Comparison of ENCODE assay signal across 29 cellular contexts in the genomic region with DNA sequence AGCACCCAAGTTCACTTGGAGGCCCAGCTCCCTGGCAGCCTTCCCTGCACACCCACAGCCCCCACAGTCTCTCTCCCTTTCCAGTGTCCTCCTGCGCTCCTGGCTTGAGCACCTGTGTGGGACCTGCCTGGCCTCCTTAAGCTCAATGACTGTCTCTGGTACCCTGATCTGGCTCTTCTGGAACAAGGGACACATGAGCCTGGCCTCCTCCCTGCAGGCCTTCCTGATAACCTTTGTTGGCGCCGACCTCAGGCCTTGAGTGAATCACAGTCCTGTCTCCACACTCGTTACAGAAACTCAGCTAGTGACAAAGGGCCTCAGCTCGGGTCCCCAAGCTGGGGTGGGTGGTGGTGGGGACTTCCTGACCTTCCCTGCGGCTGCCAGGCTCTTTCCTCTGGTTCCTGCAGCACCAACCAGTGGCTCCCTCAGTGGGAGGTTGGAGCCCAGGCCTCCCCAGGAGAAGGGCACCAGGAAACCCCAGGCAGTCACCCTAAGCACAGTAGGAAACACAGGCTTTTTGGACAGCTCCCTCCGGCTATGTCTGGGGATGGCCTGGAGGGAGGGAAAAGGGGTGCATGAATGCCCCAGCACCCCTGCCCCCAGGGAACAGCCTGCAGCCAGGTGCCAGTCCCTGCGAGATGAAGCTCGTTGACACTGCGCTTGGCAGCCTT.
DNase-seq lines count a peak whose midpoint lies in the region; ATAC-seq and TF ChIP-seq lines count a peak whose summit lies in the region.
"Had no signal": no experiment of that assay in that cellular context is flagged by ENCODE, and none has a peak within 500 bp of the region (broad histone marks: within the 10 kb centered on the region; RNA-seq: fewer than 3 reads in every experiment).

No MANE protein-coding gene starts in this region.

- peak overlapping the region; percentile 30 to 78 for H3K27ac Mint-ChIP-seq in stimulated activated naive CD8-positive, alpha-beta T cell treated with anti-CD3 and anti-CD28 coated beads, Interleukin-15, amount 100 ng/mL, for 72 hours
- peak overlapping the region; percentile 81 for H3K27ac Mint-ChIP-seq in neural crest cell (ENCODE audit: unreplicated experiment)
- H3K27ac Mint-ChIP-seq: activated CD4-positive, alpha-beta memory T cell treated with anti-CD3 and anti-CD28 coated beads for 36 hours; CD8-positive, alpha-beta T cell; T-helper 17 cell had no signal

- no TSS peak for BruUV-seq in mammary epithelial cell (replicated peaks; lab: Mats Ljungman, UMichigan)

- H3K79me2 ChIP-seq in mammary epithelial cell (ENCODE audit: insufficient read depth, low read length) = peaks cover 45% of the 10 kb centered on the region

- H3K9me3 Mint-ChIP-seq in stimulated activated naive CD8-positive, alpha-beta T cell treated with anti-CD3 and anti-CD28 coated beads, Interleukin-15, amount 100 ng/mL, for 72 hours = no peaks in the 10 kb centered on the region
- H3K9me3 Mint-ChIP-seq in neural crest cell = no peaks in the 10 kb centered on the region
- H3K9me3 Mint-ChIP-seq: activated CD4-positive, alpha-beta memory T cell treated with anti-CD3 and anti-CD28 coated beads for 36 hours; CD8-positive, alpha-beta T cell; naive thymus-derived CD8-positive, alpha-beta T cell had no signal

- in situ Hi-C loops in mammary epithelial cell (cut with MboI; ENCODE audit: low sequenced_read_pairs in 2 of 2) = no loop called here

- DNase-seq in stimulated activated naive CD8-positive, alpha-beta T cell treated with anti-CD3 and anti-CD28 coated beads, Interleukin-15, amount 100 ng/mL, for 72 hours = no peak
- DNase-seq in stimulated activated naive CD8-positive, alpha-beta T cell treated with anti-CD3 and anti-CD28 coated beads, Interleukin-15, Interleukin-2, amounts not matched to agents 100 U/mL and 50 U/mL, for 24 hours = no peak
- DNase-seq in mammary epithelial cell = no peak
- DNase-seq in neural crest cell (ENCODE audit: low read depth, low spot score) = no peak
- no peak for DNase-seq in esophagus squamous epithelium (lab: John Stamatoyannopoulos, UW)
- no peak for DNase-seq in upper lobe of right lung
- DNase-seq in GM10266 (ENCODE audit: extremely low spot score) = no peak
- DNase-seq: activated CD4-positive, alpha-beta memory T cell treated with anti-CD3 and anti-CD28 coated beads for 36 hours; activated CD4-positive, alpha-beta T cell treated with anti-CD3 and anti-CD28 coated beads for 1 hour; activated CD8-positive, alpha-beta memory T cell treated with anti-CD3 and anti-CD28 coated beads, Interleukin-2, amount 50 U/mL, for 4 hours; activated naive CD4-positive, alpha-beta T cell; body of pancreas; CD8-positive, alpha-beta T cell; DMS 273 treated with DMSO at 0.1 percent for 48 hours; foreskin fibroblast; GOT3; head of caudate nucleus; naive thymus-derived CD8-positive, alpha-beta T cell; NCI-H1417 treated with DMSO at 0.1 percent for 48 hours; NCI-H2029 treated with DMSO at 0.1 percent for 48 hours; NCI-H526; occipital lobe; OCI-M1; sigmoid colon; stimulated activated CD4-positive, alpha-beta T cell treated with anti-CD3 and anti-CD28 coated beads, Interleukin-12 subunit alpha, Interleukin-12 subunit beta, amount 100 ng/mL, for 4 hours; stimulated activated CD4-positive, alpha-beta T cell treated with anti-CD3 and anti-CD28 coated beads, Interleukin-2, amount 100 ng/mL, for 48 hours; T-helper 17 cell; upper lobe of left lung had no signal

- H3K4me1 ChIP-seq in mammary epithelial cell (ENCODE audit: insufficient read depth, low read length) = peaks cover 37% of the 10 kb centered on the region
- peaks cover 0 to 9% (median 0%) of the 10 kb centered on the region in 3 donors for H3K4me1 ChIP-seq in esophagus squamous epithelium
- no peaks in the 10 kb centered on the region for H3K4me1 ChIP-seq in upper lobe of right lung
- H3K4me1 ChIP-seq: body of pancreas, sigmoid colon, upper lobe of left lung had no signal

- H3K36me3 ChIP-seq in mammary epithelial cell (ENCODE audit: insufficient read depth, low read length) (peaks cover 14% of the 10 kb centered on the region), esophagus squamous epithelium (peaks cover 0 to 93% (median 0%) of the 10 kb centered on the region in 3 donors), upper lobe of right lung (no peaks in the 10 kb centered on the region)
- H3K36me3 ChIP-seq: sigmoid colon, upper lobe of left lung had no signal

- peaks cover 6% of the 10 kb centered on the region for H3K4me1 Mint-ChIP-seq in stimulated activated naive CD8-positive, alpha-beta T cell treated with anti-CD3 and anti-CD28 coated beads, Interleukin-15, amount 100 ng/mL, for 72 hours
- peaks cover 17% of the 10 kb centered on the region for H3K4me1 Mint-ChIP-seq in neural crest cell
- H3K4me1 Mint-ChIP-seq: naive thymus-derived CD8-positive, alpha-beta T cell had no signal

- WGBS in mammary epithelial cell (ENCODE audit: low coverage, missing lambda C conversion rate) = 92% methylated on average over 7 of the region's 10 CpGs
- WGBS in esophagus squamous epithelium, 2 donors = 86 to 88% methylated on average over 4 to 5 of the region's 10 CpGs

- no peaks in the 10 kb centered on the region for H3K36me3 Mint-ChIP-seq in neural crest cell (ENCODE audit: low read depth)
- H3K36me3 Mint-ChIP-seq: activated CD4-positive, alpha-beta memory T cell treated with anti-CD3 and anti-CD28 coated beads for 36 hours; CD8-positive, alpha-beta T cell; naive thymus-derived CD8-positive, alpha-beta T cell had no signal

- H3K9ac ChIP-seq in mammary epithelial cell (ENCODE audit: insufficient read depth, low read length) = no peak overlapping the region

- H3K4me2 ChIP-seq in mammary epithelial cell (ENCODE audit: insufficient read depth, low read depth, low read length) = no peak overlapping the region

- no peaks in the 10 kb centered on the region for H4K20me1 ChIP-seq in mammary epithelial cell (ENCODE audit: insufficient read depth, low read length)

- no peak overlapping the region for H2AFZ ChIP-seq in mammary epithelial cell (ENCODE audit: low read depth, low read length)

- intact Hi-C loops in mammary epithelial cell (cut with micrococcal nuclease) (no loop called here), esophagus squamous epithelium (cut with DNase I) (no loop called here), upper lobe of right lung (cut with DNase I) (no loop called here)

- H3K9me3 ChIP-seq in mammary epithelial cell (replicated peaks; ENCODE audit: insufficient read depth, low read length) (no peaks in the 10 kb centered on the region), esophagus squamous epithelium (no peaks in the 10 kb centered on the region), upper lobe of right lung (no peaks in the 10 kb centered on the region)
- H3K9me3 ChIP-seq: body of pancreas, sigmoid colon, upper lobe of left lung had no signal

- TF ChIP-seq CTCF in mammary epithelial cell (conservative IDR thresholded peaks at IDR 0.05 in 1 of 2, IDR thresholded peaks at IDR 0.05 in 1 of 2; ENCODE audit: extremely low read depth in 1 of 2, insufficient read depth in 1 of 2, low read depth in 1 of 2, low read length in 2 of 2) (no peak), neural crest cell (conservative IDR thresholded peaks at IDR 0.05) (no peak), esophagus squamous epithelium (IDR thresholded peaks at IDR 0.05) (no peak), upper lobe of right lung (IDR thresholded peaks at IDR 0.05) (no peak), GM10266 (IDR thresholded peaks at IDR 0.05; ENCODE audit: control insufficient read depth, insufficient read depth, low read depth, missing control alignments) (no peak)

- H3K27me3 ChIP-seq in mammary epithelial cell (ENCODE audit: insufficient read depth, low read length) = no peaks in the 10 kb centered on the region
- H3K27me3 ChIP-seq in esophagus squamous epithelium = no peaks in the 10 kb centered on the region
- no peaks in the 10 kb centered on the region for H3K27me3 ChIP-seq in upper lobe of right lung
- H3K27me3 ChIP-seq: body of pancreas, sigmoid colon, upper lobe of left lung had no signal

- dilution Hi-C loops in mammary epithelial cell (cut with HindIII; ENCODE audit: low sequenced_read_pairs) = loop anchor here (5.0 kb wide), 1 partner anchor 84 kb away; no protein-coding TSS in a partner anchor

- no peak for TF ChIP-seq POLR2A in esophagus squamous epithelium (IDR thresholded peaks at IDR 0.05)

- no peak overlapping the region for H3K4me3 Mint-ChIP-seq in stimulated activated naive CD8-positive, alpha-beta T cell treated with anti-CD3 and anti-CD28 coated beads, Interleukin-15, amount 100 ng/mL, for 72 hours
- H3K4me3 Mint-ChIP-seq in neural crest cell = no peak overlapping the region
- H3K4me3 Mint-ChIP-seq: activated CD4-positive, alpha-beta memory T cell treated with anti-CD3 and anti-CD28 coated beads for 36 hours; CD8-positive, alpha-beta T cell; naive thymus-derived CD8-positive, alpha-beta T cell; T-helper 17 cell had no signal

- ATAC-seq in stimulated activated naive CD8-positive, alpha-beta T cell treated with anti-CD3 and anti-CD28 coated beads, Interleukin-15, amount 100 ng/mL, for 72 hours = no peak
- ATAC-seq in stimulated activated naive CD8-positive, alpha-beta T cell treated with anti-CD3 and anti-CD28 coated beads, Interleukin-15, Interleukin-2, amounts not matched to agents 100 U/mL and 50 U/mL, for 24 hours = no peak
- ATAC-seq in upper lobe of right lung = no peak
- ATAC-seq: body of pancreas; CD8-positive, alpha-beta T cell; esophagus mucosa; naive thymus-derived CD8-positive, alpha-beta T cell; T-helper 17 cell had no signal

- H3K4me3 ChIP-seq in mammary epithelial cell (replicated peaks in 1 of 3; ENCODE audit: insufficient read depth in 1 of 3, low read depth in 2 of 3, low read length in 3 of 3) (no peak overlapping the region), esophagus squamous epithelium (no peak overlapping the region), upper lobe of right lung (no peak overlapping the region)
- H3K4me3 ChIP-seq: body of pancreas, sigmoid colon, upper lobe of left lung had no signal

- H3K27ac ChIP-seq in mammary epithelial cell (ENCODE audit: insufficient read depth, low read depth, low read length) (peak overlapping the region; percentile 36), esophagus squamous epithelium (no peak overlapping the region), upper lobe of right lung (no peak overlapping the region)
- H3K27ac ChIP-seq: body of pancreas, sigmoid colon, upper lobe of left lung had no signal

- CTCF ChIA-PET in mammary epithelial cell (lab: Charles Lee; ENCODE audit: low non-redundant PET) = interaction anchor here (0.6 kb wide), 1 partner anchor 601 kb away, joined by 4 read pairs; no protein-coding TSS in a partner anchor

- no peaks in the 10 kb centered on the region for H3K27me3 Mint-ChIP-seq in stimulated activated naive CD8-positive, alpha-beta T cell treated with anti-CD3 and anti-CD28 coated beads, Interleukin-15, amount 100 ng/mL, for 72 hours
- no peaks in the 10 kb centered on the region for H3K27me3 Mint-ChIP-seq in neural crest cell (ENCODE audit: low read depth)
- H3K27me3 Mint-ChIP-seq: activated CD4-positive, alpha-beta memory T cell treated with anti-CD3 and anti-CD28 coated beads for 36 hours had no signal
